ENCODE assay signal across 22 cellular contexts in the genomic region with DNA sequence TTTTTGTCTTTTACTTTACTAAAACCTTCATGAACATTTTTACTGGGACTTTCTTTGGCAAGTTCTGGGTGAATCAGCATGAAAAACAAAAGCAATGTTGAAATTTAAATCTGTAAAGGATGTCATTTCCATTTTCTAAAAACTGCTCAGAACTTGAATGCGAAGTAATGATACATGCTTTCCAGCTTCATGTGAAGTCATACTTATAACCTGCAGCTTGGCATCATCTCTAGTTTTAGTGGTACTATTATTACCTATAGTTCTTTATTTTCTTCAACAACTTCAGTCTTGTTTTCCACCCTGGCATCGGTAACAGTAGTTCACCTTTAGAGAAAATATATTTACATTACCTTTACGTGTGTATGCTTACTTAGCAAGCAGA.
A peak's percentile ranks its signal among the peaks of the same experiment; 100 is the strongest.
DNase-seq lines count a peak whose midpoint lies in the region; ATAC-seq, FAIRE-seq and TF ChIP-seq lines count a peak whose summit lies in the region.
"Had no signal": no experiment of that assay in that cellular context is flagged by ENCODE, and none has a peak within 500 bp of the region (broad histone marks: within the 10 kb centered on the region; RNA-seq: fewer than 3 reads in every experiment).

No MANE protein-coding gene starts in this region.

- H3K4me1 ChIP-seq in endothelial cell of umbilical vein (ENCODE audit: control insufficient read depth, extremely low read depth, insufficient read depth, low read length) (peaks cover 22% of the 10 kb centered on the region), suprapubic skin (peaks cover 11% of the 10 kb centered on the region)
- H3K4me1 ChIP-seq: Caco-2 had no signal

- H4K20me1 ChIP-seq in endothelial cell of umbilical vein (replicated peaks; ENCODE audit: control insufficient read depth, extremely low read depth, insufficient read depth, low read length), result no peaks in the 10 kb centered on the region

- WGBS in suprapubic skin, result 58% methylated on average over 3 of the region's 3 CpGs

- CTCF ChIA-PET in endothelial cell of umbilical vein (lab: Charles Lee), result interaction anchor here (0.8 to 2.6 kb wide), 3 partner anchors 94 to 300 kb away, joined by 3 to 10 read pairs (median 3); no protein-coding TSS in a partner anchor

- no peak overlapping the region for H3K4me2 ChIP-seq in endothelial cell of umbilical vein (ENCODE audit: insufficient read depth, low read length)

- no peak overlapping the region for H3K4me3 ChIP-seq in endothelial cell of umbilical vein (replicated peaks in 1 of 3; ENCODE audit: insufficient read depth in 1 of 3, low read depth in 1 of 3, low read length in 3 of 3)
- no peak overlapping the region for H3K4me3 ChIP-seq in suprapubic skin
- H3K4me3 ChIP-seq: cardiac muscle cell, gastroesophageal sphincter, sigmoid colon had no signal

- peak; percentile 74 for ATAC-seq in activated T-cell treated with anti-CD3 and anti-CD28 coated beads, Interleukin-2, amount 50 U/mL, for 4 hours
- peak; percentile 30 for ATAC-seq in HG03378 (IDR thresholded peaks at IDR 0.05; ENCODE audit: unreplicated experiment)
- no peak for ATAC-seq in naive thymus-derived CD8-positive, alpha-beta T cell
- ATAC-seq: gastroesophageal sphincter had no signal

- H3K79me2 ChIP-seq in endothelial cell of umbilical vein (ENCODE audit: control insufficient read depth, insufficient read depth, low read length), result no peaks in the 10 kb centered on the region

- H3K9me1 ChIP-seq in endothelial cell of umbilical vein (replicated peaks; ENCODE audit: control insufficient read depth, extremely low read depth, insufficient read depth, low read length), result no peaks in the 10 kb centered on the region

- no peaks in the 10 kb centered on the region for H3K36me3 Mint-ChIP-seq in activated T-cell treated with anti-CD3 and anti-CD28 coated beads, Interleukin-2, amount 50 U/mL, for 4 hours (ENCODE audit: insufficient read depth)
- H3K36me3 Mint-ChIP-seq in naive thymus-derived CD8-positive, alpha-beta T cell, result no peaks in the 10 kb centered on the region

- POLR2A ChIA-PET in endothelial cell of umbilical vein (lab: Charles Lee), result interaction anchor here (1.1 kb wide), 1 partner anchor 76 kb away, joined by 3 read pairs; no protein-coding TSS in a partner anchor
- POLR2A ChIA-PET in naive thymus-derived CD8-positive, alpha-beta T cell (lab: Charles Lee), result no interaction called here

- H3K27ac Mint-ChIP-seq in naive thymus-derived CD8-positive, alpha-beta T cell, result no peak overlapping the region
- H3K27ac Mint-ChIP-seq: endodermal cell; H9; T-helper 1 cell treated with Interleukin-12 subunit alpha and Interleukin-12 subunit beta and Interleukin-4 antibody, amounts not matched to agents 30 μg/mL and 1 μg/mL, for 36 hours had no signal

- H3K4me3 Mint-ChIP-seq in activated T-cell treated with anti-CD3 and anti-CD28 coated beads, Interleukin-2, amount 50 U/mL, for 4 hours, result peak overlapping the region; percentile 16
- no peak overlapping the region for H3K4me3 Mint-ChIP-seq in naive thymus-derived CD8-positive, alpha-beta T cell
- H3K4me3 Mint-ChIP-seq: endodermal cell; H9; T-helper 1 cell treated with Interleukin-12 subunit alpha and Interleukin-12 subunit beta and Interleukin-4 antibody, amounts not matched to agents 30 μg/mL and 1 μg/mL, for 36 hours had no signal

- no peaks in the 10 kb centered on the region for H3K27me3 Mint-ChIP-seq in activated T-cell treated with anti-CD3 and anti-CD28 coated beads, Interleukin-2, amount 50 U/mL, for 4 hours (ENCODE audit: low read depth)
- H3K27me3 Mint-ChIP-seq in naive thymus-derived CD8-positive, alpha-beta T cell, result peaks cover 0 to 3% (median 0%) of the 10 kb centered on the region in 5 donors

- BruUV-seq in endothelial cell of umbilical vein (replicated peaks; lab: Mats Ljungman, UMichigan), result TSS peak; percentile 75

- TF ChIP-seq EP300 in suprapubic skin (IDR thresholded peaks at IDR 0.05), result no peak

- FAIRE-seq in endothelial cell of umbilical vein (lab: Jason Lieb, UNC), result no peak

- DNase-seq in activated T-cell treated with anti-CD3 and anti-CD28 coated beads, Interleukin-2, amount 50 U/mL, for 4 hours, result no peak
- DNase-seq in activated T-cell treated with anti-CD3 and anti-CD28 coated beads for 4 hours, result no peak
- no peak for DNase-seq in endothelial cell of umbilical vein (ENCODE audit: low read depth, low spot score)
- no peak for DNase-seq in suprapubic skin (ENCODE audit: low spot score in 2 of 2)
- no peak for DNase-seq in NCI-H2196 treated with DMSO at 0.1 percent for 48 hours (lab: John Stamatoyannopoulos, UW; ENCODE audit: unreplicated experiment)
- DNase-seq in cerebellar nuclear complex (lab: John Stamatoyannopoulos, UW), result no peak
- no peak for DNase-seq in naive thymus-derived CD8-positive, alpha-beta T cell
- DNase-seq: activated gamma-delta T cell; Caco-2; endodermal cell; GDM1; H9; mesendoderm; NCI-H2029 treated with DMSO at 0.1 percent for 48 hours; NCI-H774; nucleus accumbens; sigmoid colon; stimulated activated naive CD4-positive, alpha-beta T cell had no signal

- TF ChIP-seq POLR2A in endothelial cell of umbilical vein (IDR thresholded peaks at IDR 0.05; ENCODE audit: low read depth, low read length) (no peak), suprapubic skin (IDR thresholded peaks at IDR 0.05) (no peak)

- TF ChIP-seq CTCF in endothelial cell of umbilical vein (IDR thresholded peaks at IDR 0.05; ENCODE audit: extremely low read depth in 1 of 2, insufficient read depth in 1 of 2, low read depth in 1 of 2, low read length in 2 of 2), result no peak
- TF ChIP-seq CTCF in suprapubic skin (IDR thresholded peaks at IDR 0.05), result no peak

- no peak overlapping the region for H2AFZ ChIP-seq in endothelial cell of umbilical vein (ENCODE audit: low read depth, low read length)

- H3K36me3 ChIP-seq in endothelial cell of umbilical vein (ENCODE audit: control insufficient read depth in 2 of 2, extremely low read depth in 1 of 2, insufficient read depth in 2 of 2, low read length in 2 of 2), result no peaks in the 10 kb centered on the region
- no peaks in the 10 kb centered on the region for H3K36me3 ChIP-seq in suprapubic skin
- H3K36me3 ChIP-seq: cardiac muscle cell, gastroesophageal sphincter, sigmoid colon had no signal

- H3K9me3 Mint-ChIP-seq in activated T-cell treated with anti-CD3 and anti-CD28 coated beads, Interleukin-2, amount 50 U/mL, for 4 hours, result peaks cover 7% of the 10 kb centered on the region
- peaks cover 0 to 17% (median 0%) of the 10 kb centered on the region in 9 donors for H3K9me3 Mint-ChIP-seq in naive thymus-derived CD8-positive, alpha-beta T cell

- dilution Hi-C loops in endothelial cell of umbilical vein (cut with MboI; ENCODE audit: extremely low pct_ligation_motif_present, low sequenced_read_pairs), result no loop called here

- no peaks in the 10 kb centered on the region for H3K9me3 ChIP-seq in endothelial cell of umbilical vein (replicated peaks; ENCODE audit: control insufficient read depth, insufficient read depth, low read length)
- no peaks in the 10 kb centered on the region for H3K9me3 ChIP-seq in suprapubic skin
- H3K9me3 ChIP-seq: Caco-2, sigmoid colon had no signal

- peaks cover 15% of the 10 kb centered on the region for H3K4me1 Mint-ChIP-seq in activated T-cell treated with anti-CD3 and anti-CD28 coated beads, Interleukin-2, amount 50 U/mL, for 4 hours (ENCODE audit: low read depth)
- H3K4me1 Mint-ChIP-seq in naive thymus-derived CD8-positive, alpha-beta T cell, result no peaks in the 10 kb centered on the region
- H3K4me1 Mint-ChIP-seq: endodermal cell had no signal

- peak overlapping the region; percentile 31 for H3K9ac ChIP-seq in endothelial cell of umbilical vein (replicated peaks; ENCODE audit: extremely low read depth, insufficient read depth, low read length)

- H3K27me3 ChIP-seq in endothelial cell of umbilical vein (ENCODE audit: control insufficient read depth in 2 of 2, insufficient read depth in 2 of 2, low read length in 2 of 2), result no peaks in the 10 kb centered on the region
- H3K27me3 ChIP-seq in suprapubic skin, result no peaks in the 10 kb centered on the region
- H3K27me3 ChIP-seq: cardiac muscle cell, gastroesophageal sphincter, sigmoid colon had no signal

- intact Hi-C loops in endothelial cell of umbilical vein (cut with micrococcal nuclease), result no loop called here

- H3K27ac ChIP-seq in endothelial cell of umbilical vein (ENCODE audit: insufficient read depth, low read depth, low read length) (peak overlapping the region; percentile 75), suprapubic skin (peak overlapping the region; percentile 41)
- H3K27ac ChIP-seq: cardiac muscle cell had no signal

TF ChIP-seq in endothelial cell of umbilical vein, 7 proteins besides CTCF, POLR2A, EP300 and RAD21:
- TF ChIP-seq POLR2AphosphoS5 (IDR thresholded peaks at IDR 0.05; ENCODE audit: insufficient read depth, low read depth, low read length) (no peak), EZH2 (IDR thresholded peaks at IDR 0.05; ENCODE audit: borderline replicate concordance, low read depth, low read length, severe bottlenecking) (no peak), JUN (IDR thresholded peaks at IDR 0.05; ENCODE audit: borderline replicate concordance, insufficient read depth, insufficient read length, low read depth) (no peak), MYC (IDR thresholded peaks at IDR 0.05; ENCODE audit: low read depth, low read length) (no peak), FOS (IDR thresholded peaks at IDR 0.05; ENCODE audit: borderline replicate concordance, insufficient read depth, low read length) (no peak), GATA2 (IDR thresholded peaks at IDR 0.05; ENCODE audit: insufficient read depth, insufficient read length, low read depth, low read length) (no peak)
- TF ChIP-seq, protein P1, sequence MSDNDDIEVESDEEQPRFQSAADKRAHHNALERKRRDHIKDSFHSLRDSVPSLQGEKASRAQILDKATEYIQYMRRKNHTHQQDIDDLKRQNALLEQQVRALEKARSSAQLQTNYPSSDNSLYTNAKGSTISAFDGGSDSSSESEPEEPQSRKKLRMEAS (IDR thresholded peaks at IDR 0.05; ENCODE audit: insufficient read depth, insufficient read length), result no peak

Comparison
In these comparisons a context has a peak if more than half of its experiments do, and no peak if none do; other contexts are left out.
1. ATAC-seq: peak in activated T-cell treated with anti-CD3 and anti-CD28 coated beads, Interleukin-2, amount 50 U/mL, for 4 hours (2 of 2) and HG03378 (single experiment); none in naive thymus-derived CD8-positive, alpha-beta T cell (0 of 2).